In the genomic region with DNA sequence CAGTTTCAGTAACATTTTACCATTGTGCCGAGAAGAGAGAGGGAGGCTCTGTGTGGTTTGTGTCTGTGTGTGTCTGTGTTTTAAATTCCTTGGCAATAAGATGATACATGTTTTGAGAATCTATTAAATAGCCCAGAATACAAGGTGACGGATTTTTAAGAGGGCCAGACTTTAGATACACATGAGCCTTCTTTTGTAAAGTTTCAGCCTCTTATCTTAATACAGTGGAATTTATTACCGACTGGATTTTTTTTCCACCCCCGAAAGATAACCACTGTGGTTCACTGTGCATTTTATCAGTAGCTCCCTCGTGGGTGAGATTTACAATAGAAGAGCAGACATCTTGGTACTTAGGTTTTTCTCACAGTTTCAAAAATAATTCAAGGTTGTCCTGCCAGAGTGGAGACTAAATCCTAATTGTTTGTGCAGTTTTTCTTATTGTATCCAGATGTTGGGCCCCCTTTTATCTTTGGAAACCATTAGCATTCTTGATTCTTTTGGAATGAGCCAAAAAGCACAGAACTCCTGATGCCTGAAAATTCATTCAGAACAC, we compare ENCODE assay signal across 1 cellular context.
TF ChIP-seq lines count a peak whose summit lies in the region.

No MANE protein-coding gene starts in this region.

TF ChIP-seq in HEK293, 187 proteins besides CTCF, POLR2A, EP300 and RAD21 (continued from another document):
- TF ChIP-seq MEIS1 (CRISPR knock-in tag; IDR thresholded peaks at IDR 0.05; ENCODE audit: borderline replicate concordance) (no peak), HOXA7 (CRISPR knock-in tag; IDR thresholded peaks at IDR 0.05; ENCODE audit: borderline replicate concordance) (no peak), ZNF19 (tag by site-specific recombination; IDR thresholded peaks at IDR 0.05; ENCODE audit: low read depth) (no peak), ZNF112 (tag by site-specific recombination; IDR thresholded peaks at IDR 0.05) (no peak), ZNF473 (tag by site-specific recombination; IDR thresholded peaks at IDR 0.05) (no peak), FEZF1 (tag by site-specific recombination; IDR thresholded peaks at IDR 0.05) (peak; percentile 57), SCRT1 (tag by site-specific recombination; IDR thresholded peaks at IDR 0.05; ENCODE audit: borderline replicate concordance) (no peak), SP3 (tag by site-specific recombination; IDR thresholded peaks at IDR 0.05) (no peak), ZNF350 (tag by site-specific recombination; IDR thresholded peaks at IDR 0.05) (no peak), ZXDB (tag by site-specific recombination; IDR thresholded peaks at IDR 0.05) (0 out of 2 replicates have a peak, but pooled peaks have one; percentile 48), ZNF292 (tag by site-specific recombination; IDR thresholded peaks at IDR 0.05; ENCODE audit: borderline replicate concordance, low read depth) (no peak), ZNF184 (tag by site-specific recombination; IDR thresholded peaks at IDR 0.05) (no peak), ZNF239 (tag by site-specific recombination; IDR thresholded peaks at IDR 0.05) (no peak), ZNF621 (tag by site-specific recombination; IDR thresholded peaks at IDR 0.05) (no peak), EGR2 (tag by site-specific recombination; IDR thresholded peaks at IDR 0.05; ENCODE audit: low read depth) (no peak), ZNF335 (tag by site-specific recombination; conservative IDR thresholded peaks at IDR 0.05) (no peak)
- TF ChIP-seq, protein P1, sequence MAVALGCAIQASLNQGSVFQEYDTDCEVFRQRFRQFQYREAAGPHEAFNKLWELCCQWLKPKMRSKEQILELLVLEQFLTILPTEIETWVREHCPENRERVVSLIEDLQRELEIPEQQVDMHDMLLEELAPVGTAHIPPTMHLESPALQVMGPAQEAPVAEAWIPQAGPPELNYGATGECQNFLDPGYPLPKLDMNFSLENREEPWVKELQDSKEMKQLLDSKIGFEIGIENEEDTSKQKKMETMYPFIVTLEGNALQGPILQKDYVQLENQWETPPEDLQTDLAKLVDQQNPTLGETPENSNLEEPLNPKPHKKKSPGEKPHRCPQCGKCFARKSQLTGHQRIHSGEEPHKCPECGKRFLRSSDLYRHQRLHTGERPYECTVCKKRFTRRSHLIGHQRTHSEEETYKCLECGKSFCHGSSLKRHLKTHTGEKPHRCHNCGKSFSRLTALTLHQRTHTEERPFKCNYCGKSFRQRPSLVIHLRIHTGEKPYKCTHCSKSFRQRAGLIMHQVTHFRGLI (tag by site-specific recombination; IDR thresholded peaks at IDR 0.05) = no peak
- TF ChIP-seq, protein P2, sequence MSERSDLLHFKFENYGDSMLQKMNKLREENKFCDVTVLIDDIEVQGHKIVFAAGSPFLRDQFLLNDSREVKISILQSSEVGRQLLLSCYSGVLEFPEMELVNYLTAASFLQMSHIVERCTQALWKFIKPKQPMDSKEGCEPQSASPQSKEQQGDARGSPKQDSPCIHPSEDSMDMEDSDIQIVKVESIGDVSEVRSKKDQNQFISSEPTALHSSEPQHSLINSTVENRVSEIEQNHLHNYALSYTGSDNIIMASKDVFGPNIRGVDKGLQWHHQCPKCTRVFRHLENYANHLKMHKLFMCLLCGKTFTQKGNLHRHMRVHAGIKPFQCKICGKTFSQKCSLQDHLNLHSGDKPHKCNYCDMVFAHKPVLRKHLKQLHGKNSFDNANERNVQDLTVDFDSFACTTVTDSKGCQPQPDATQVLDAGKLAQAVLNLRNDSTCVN (tag by site-specific recombination; optimal IDR thresholded peaks at IDR 0.05) = no peak
- TF ChIP-seq, protein P3, sequence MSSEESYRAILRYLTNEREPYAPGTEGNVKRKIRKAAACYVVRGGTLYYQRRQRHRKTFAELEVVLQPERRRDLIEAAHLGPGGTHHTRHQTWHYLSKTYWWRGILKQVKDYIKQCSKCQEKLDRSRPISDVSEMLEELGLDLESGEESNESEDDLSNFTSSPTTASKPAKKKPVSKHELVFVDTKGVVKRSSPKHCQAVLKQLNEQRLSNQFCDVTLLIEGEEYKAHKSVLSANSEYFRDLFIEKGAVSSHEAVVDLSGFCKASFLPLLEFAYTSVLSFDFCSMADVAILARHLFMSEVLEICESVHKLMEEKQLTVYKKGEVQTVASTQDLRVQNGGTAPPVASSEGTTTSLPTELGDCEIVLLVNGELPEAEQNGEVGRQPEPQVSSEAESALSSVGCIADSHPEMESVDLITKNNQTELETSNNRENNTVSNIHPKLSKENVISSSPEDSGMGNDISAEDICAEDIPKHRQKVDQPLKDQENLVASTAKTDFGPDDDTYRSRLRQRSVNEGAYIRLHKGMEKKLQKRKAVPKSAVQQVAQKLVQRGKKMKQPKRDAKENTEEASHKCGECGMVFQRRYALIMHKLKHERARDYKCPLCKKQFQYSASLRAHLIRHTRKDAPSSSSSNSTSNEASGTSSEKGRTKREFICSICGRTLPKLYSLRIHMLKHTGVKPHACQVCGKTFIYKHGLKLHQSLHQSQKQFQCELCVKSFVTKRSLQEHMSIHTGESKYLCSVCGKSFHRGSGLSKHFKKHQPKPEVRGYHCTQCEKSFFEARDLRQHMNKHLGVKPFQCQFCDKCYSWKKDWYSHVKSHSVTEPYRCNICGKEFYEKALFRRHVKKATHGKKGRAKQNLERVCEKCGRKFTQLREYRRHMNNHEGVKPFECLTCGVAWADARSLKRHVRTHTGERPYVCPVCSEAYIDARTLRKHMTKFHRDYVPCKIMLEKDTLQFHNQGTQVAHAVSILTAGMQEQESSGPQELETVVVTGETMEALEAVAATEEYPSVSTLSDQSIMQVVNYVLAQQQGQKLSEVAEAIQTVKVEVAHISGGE (tag by site-specific recombination; conservative IDR thresholded peaks at IDR 0.05; ENCODE audit: low read depth) = no peak
